Comparison of ENCODE assay signal across 20 cellular contexts in genomic region chr14:54207991-54208520, GRCh38.
"Had no signal": no experiment of that assay in that cellular context is flagged by ENCODE, and none has a peak within 500 bp of the region (broad histone marks: within the 10 kb centered on the region; RNA-seq: fewer than 3 reads in every experiment).

No MANE protein-coding gene starts in this region.

- H3K9me3 Mint-ChIP-seq: activated CD8-positive, alpha-beta T cell treated with anti-CD3 and anti-CD28 coated beads for 36 hours; neural crest cell; stimulated activated naive B cell treated with anti-CD40 and anti-IgM and Interleukin-4, amounts not matched to agents 10 μg/mL and 1 μg/mL and 100 μg/mL, for 72 hours had no signal

- H3K27ac Mint-ChIP-seq: activated CD8-positive, alpha-beta T cell treated with anti-CD3 and anti-CD28 coated beads for 36 hours; activated naive CD8-positive, alpha-beta T cell; stimulated activated naive B cell treated with anti-CD40 and anti-IgM and Interleukin-4, amounts not matched to agents 10 μg/mL and 1 μg/mL and 100 μg/mL, for 72 hours; WTC11 had no signal

- H3K4me1 Mint-ChIP-seq: stimulated activated naive B cell treated with anti-CD40 and anti-IgM and Interleukin-4, amounts not matched to agents 10 μg/mL and 1 μg/mL and 100 μg/mL, for 72 hours; WTC11 had no signal

- H3K9me3 ChIP-seq: esophagus muscularis mucosa, pancreas, thyroid gland had no signal

- H3K4me3 Mint-ChIP-seq: activated CD8-positive, alpha-beta T cell treated with anti-CD3 and anti-CD28 coated beads for 36 hours; activated naive CD8-positive, alpha-beta T cell; neural crest cell; stimulated activated naive B cell treated with anti-CD40 and anti-IgM and Interleukin-4, amounts not matched to agents 10 μg/mL and 1 μg/mL and 100 μg/mL, for 72 hours; WTC11 had no signal

- H3K4me3 ChIP-seq: esophagus muscularis mucosa, pancreas, skin epidermis, thyroid gland had no signal

- H3K27ac ChIP-seq: brain microvascular endothelial cell, esophagus muscularis mucosa, pancreas, skin epidermis had no signal

- H3K27me3 ChIP-seq: brain microvascular endothelial cell, esophagus muscularis mucosa, pancreas, thyroid gland had no signal

- ATAC-seq: activated CD8-positive, alpha-beta T cell treated with anti-CD3 and anti-CD28 coated beads for 36 hours; left ventricle myocardium superior; pancreas; stimulated activated naive B cell treated with anti-CD40 and anti-IgM and Interleukin-4, amounts not matched to agents 10 μg/mL and 1 μg/mL and 100 μg/mL, for 72 hours; WTC11 had no signal

- DNase-seq: activated CD4-positive, alpha-beta T cell treated with anti-CD3 and anti-CD28 coated beads for 48 hours; activated CD8-positive, alpha-beta T cell treated with anti-CD3 and anti-CD28 coated beads for 36 hours; activated effector memory CD4-positive, alpha-beta T cell treated with anti-CD3 and anti-CD28 coated beads, Interleukin-2, amount 50 U/mL, for 16 hours; activated T-cell treated with anti-CD3 and anti-CD28 coated beads, Interleukin-2, amount 50 U/mL, for 48 hours; amygdala; brain microvascular endothelial cell; cerebellar nuclear complex; glutamatergic neuron; left ventricle myocardium superior; pancreas; stimulated activated CD4-positive, alpha-beta T cell treated with anti-CD3 and anti-CD28 coated beads, Interleukin-15, amount 100 ng/mL, for 24 hours; stimulated activated CD4-positive, alpha-beta T cell treated with anti-CD3 and anti-CD28 coated beads, Interleukin-4, amount 100 ng/mL, for 1 hour; stimulated activated naive B cell treated with anti-CD40 and anti-IgM and Interleukin-4, amounts not matched to agents 10 μg/mL and 1 μg/mL and 100 μg/mL, for 72 hours; T-helper 2 cell; thyroid gland had no signal

- H3K36me3 ChIP-seq: brain microvascular endothelial cell, esophagus muscularis mucosa, pancreas, thyroid gland had no signal

- H3K4me1 ChIP-seq: pancreas had no signal

- H3K36me3 Mint-ChIP-seq: activated naive CD8-positive, alpha-beta T cell; stimulated activated naive B cell treated with anti-CD40 and anti-IgM and Interleukin-4, amounts not matched to agents 10 μg/mL and 1 μg/mL and 100 μg/mL, for 72 hours had no signal
